ENCODE assay signal across 8 cellular contexts in the genomic region with DNA sequence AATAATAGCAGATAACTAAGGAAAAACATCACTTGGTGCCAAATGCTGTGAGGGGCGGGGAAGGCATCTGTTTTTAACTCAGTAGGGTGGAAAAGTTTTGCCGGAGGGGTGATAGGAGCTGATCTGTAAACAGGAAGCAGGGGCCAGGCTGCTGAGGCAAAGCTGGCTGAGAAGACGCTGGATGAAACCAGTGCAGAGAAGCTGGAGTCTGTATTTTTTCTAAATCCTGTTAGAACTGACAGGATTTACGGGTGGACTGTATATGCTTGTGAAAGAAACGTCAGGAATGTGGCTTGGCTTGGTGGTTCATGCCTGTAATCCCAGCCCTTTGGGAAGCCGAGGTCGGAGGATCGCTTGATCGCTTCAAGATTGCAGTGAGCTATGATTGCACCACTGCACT. TPM values are rescaled to one million over a fixed set of nuclear protein-coding genes. Genes with fewer than 3 reads are reported as not detected.
DNase-seq lines count a peak whose midpoint lies in the region; ATAC-seq and TF ChIP-seq lines count a peak whose summit lies in the region.

No MANE protein-coding gene starts in this region.

- no peak for DNase-seq in stimulated activated naive CD8-positive, alpha-beta T cell treated with anti-CD3 and anti-CD28 coated beads, Interleukin-15, amount 100 ng/mL, for 72 hours
- no peak for DNase-seq in stimulated activated naive CD8-positive, alpha-beta T cell treated with anti-CD3 and anti-CD28 coated beads, Interleukin-15, Interleukin-2, amounts not matched to agents 100 U/mL and 50 U/mL, for 24 hours
- DNase-seq in endodermal cell (no peak), RWPE1 (ENCODE audit: low spot score) (no peak), DMS153 treated with DMSO at 0.1 percent for 48 hours (lab: John Stamatoyannopoulos, UW; ENCODE audit: unreplicated experiment) (no peak)

- H3K4me3 Mint-ChIP-seq in stimulated activated naive CD8-positive, alpha-beta T cell treated with anti-CD3 and anti-CD28 coated beads, Interleukin-15, amount 100 ng/mL, for 72 hours: peak overlapping the region; percentile 0 to 41
- H3K4me3 Mint-ChIP-seq in endodermal cell: peak overlapping the region; percentile 28

- H3K4me1 ChIP-seq in endodermal cell (ENCODE audit: control insufficient read depth, insufficient read depth, low read length) (peaks cover 2% of the 10 kb centered on the region), mesodermal cell (ENCODE audit: control insufficient read depth, insufficient read depth, low read length, poor library complexity, severe bottlenecking) (peaks cover 4% of the 10 kb centered on the region)

- whole genome bisulfite sequencing in endodermal cell (ENCODE audit: insufficient coverage in 1 of 2, insufficient read length in 1 of 2), 2 experiments: 79 to 96% methylated on average over 8 to 9 of the region's 9 CpGs
- 69 to 74% methylated on average over 9 of the region's 9 CpGs for WGBS in mesodermal cell (ENCODE audit: insufficient coverage in 2 of 2), 2 experiments

- peaks cover 53% of the 10 kb centered on the region for H3K36me3 Mint-ChIP-seq in endodermal cell (ENCODE audit: low read depth)

- CTCF ChIA-PET in RWPE1 (lab: Yijun Ruan, JAX): interaction anchor here (0.7 kb wide), 2 partner anchors 141 to 1289 kb away, joined by 3 to 4 read pairs; no protein-coding TSS in a partner anchor

- no peaks in the 10 kb centered on the region for H3K27me3 ChIP-seq in endodermal cell (ENCODE audit: control insufficient read depth, insufficient read depth, low read length, poor library complexity, severe bottlenecking)

- peaks cover 73% of the 10 kb centered on the region for H3K4me1 Mint-ChIP-seq in stimulated activated naive CD8-positive, alpha-beta T cell treated with anti-CD3 and anti-CD28 coated beads, Interleukin-15, amount 100 ng/mL, for 72 hours
- H3K4me1 Mint-ChIP-seq in endodermal cell: peaks cover 67% of the 10 kb centered on the region

- H3K9me3 Mint-ChIP-seq in stimulated activated naive CD8-positive, alpha-beta T cell treated with anti-CD3 and anti-CD28 coated beads, Interleukin-15, amount 100 ng/mL, for 72 hours: no peaks in the 10 kb centered on the region
- H3K9me3 Mint-ChIP-seq in endodermal cell: no peaks in the 10 kb centered on the region

- H3K9me3 ChIP-seq in endodermal cell (ENCODE audit: control insufficient read depth, low read length): no peaks in the 10 kb centered on the region
- no peaks in the 10 kb centered on the region for H3K9me3 ChIP-seq in mesodermal cell (ENCODE audit: control insufficient read depth, low read length)

- H3K9ac ChIP-seq in endodermal cell (ENCODE audit: extremely low read depth, low read length, poor library complexity, severe bottlenecking): no peak overlapping the region

- H3K27ac ChIP-seq in endodermal cell (ENCODE audit: low read depth, low read length) (no peak overlapping the region), mesodermal cell (ENCODE audit: low read depth, low read length, severe bottlenecking) (peak overlapping the region; percentile 81), RWPE1 (no peak overlapping the region)

- H3K27me3 Mint-ChIP-seq in stimulated activated naive CD8-positive, alpha-beta T cell treated with anti-CD3 and anti-CD28 coated beads, Interleukin-15, amount 100 ng/mL, for 72 hours: no peaks in the 10 kb centered on the region
- no peaks in the 10 kb centered on the region for H3K27me3 Mint-ChIP-seq in endodermal cell (ENCODE audit: insufficient read depth)

- H3K36me3 ChIP-seq in endodermal cell (ENCODE audit: control insufficient read depth, insufficient read depth, low read length): peaks cover 23% of the 10 kb centered on the region
- peaks cover 34% of the 10 kb centered on the region for H3K36me3 ChIP-seq in mesodermal cell (ENCODE audit: control insufficient read depth, insufficient read depth, low read length)

- POLR2A ChIA-PET in RWPE1 (lab: Yijun Ruan, JAX; ENCODE audit: low non-redundant PET): interaction anchor here (0.7 kb wide), 1 partner anchor 198 kb away, joined by 3 read pairs; a partner anchor contains a TSS

- no peak for ATAC-seq in stimulated activated naive CD8-positive, alpha-beta T cell treated with anti-CD3 and anti-CD28 coated beads, Interleukin-15, amount 100 ng/mL, for 72 hours
- no peak for ATAC-seq in stimulated activated naive CD8-positive, alpha-beta T cell treated with anti-CD3 and anti-CD28 coated beads, Interleukin-15, Interleukin-2, amounts not matched to agents 100 U/mL and 50 U/mL, for 24 hours
- ATAC-seq in HG03196 (IDR thresholded peaks at IDR 0.05; ENCODE audit: unreplicated experiment) (no peak), GM21447 (IDR thresholded peaks at IDR 0.05; ENCODE audit: unreplicated experiment) (no peak)

- H3K27ac Mint-ChIP-seq in stimulated activated naive CD8-positive, alpha-beta T cell treated with anti-CD3 and anti-CD28 coated beads, Interleukin-15, amount 100 ng/mL, for 72 hours: no peak overlapping the region
- H3K27ac Mint-ChIP-seq in endodermal cell: peak overlapping the region; percentile 70

- H3K4me3 ChIP-seq in endodermal cell (ENCODE audit: low read length) (no peak overlapping the region), mesodermal cell (ENCODE audit: extremely low read depth, insufficient read depth, low read length, poor library complexity, severe bottlenecking) (no peak overlapping the region)

- TF ChIP-seq CTCF in endodermal cell (conservative IDR thresholded peaks at IDR 0.05) (no peak), RWPE1 (conservative IDR thresholded peaks at IDR 0.05; ENCODE audit: low read depth) (no peak)

RNA-seq across cellular contexts. Expression of a gene that starts 5.6 kb away (rescaled TPM):
- total RNA-seq in endodermal cell: 100 to 1,000 TPM; 145 to 158 TPM
- 57.2 TPM for polyA plus RNA-seq in endodermal cell (2013, experiment 1 of 2)
- polyA plus RNA-seq in endodermal cell (2013, experiment 2 of 2): 55.0 TPM
- polyA plus RNA-seq in mesodermal cell (2013, experiment 1 of 2): 54.2 TPM
- polyA plus RNA-seq in mesodermal cell (2013, experiment 2 of 2): 52.4 TPM
